Comparison of ENCODE assay signal across 9 cellular contexts in genomic region chr11:118290923-118291322, GRCh38. TPM values are rescaled to one million over a fixed set of nuclear protein-coding genes. Genes with fewer than 3 reads are reported as not detected.
DNase-seq lines count a peak whose midpoint lies in the region; ATAC-seq and TF ChIP-seq lines count a peak whose summit lies in the region.
"Had no signal": no experiment of that assay in that cellular context is flagged by ENCODE, and none has a peak within 500 bp of the region (broad histone marks: within the 10 kb centered on the region; RNA-seq: fewer than 3 reads in every experiment).

No MANE protein-coding gene starts in this region.

- peak; percentile 59 for TF ChIP-seq CTCF in GM13977 (IDR thresholded peaks at IDR 0.05; ENCODE audit: extremely low read depth, insufficient read depth, missing control alignments)

- peak; percentile 45 to 61 for DNase-seq in AML-193 (lab: John Stamatoyannopoulos, UW)
- peak; percentile 43 for DNase-seq in GM13977 (ENCODE audit: low spot score)
- DNase-seq in RPMI7951 (ENCODE audit: low read depth) = peak; percentile 24
- DNase-seq in dermis blood vessel endothelial cell = peak; percentile 78
- DNase-seq in naive B cell = peak; percentile 5

- no peak overlapping the region for H3K4me3 Mint-ChIP-seq in naive B cell

- H3K9me3 Mint-ChIP-seq in naive B cell = no peaks in the 10 kb centered on the region

- peaks cover 2 to 6% (median 4%) of the 10 kb centered on the region in 3 donors for H3K4me1 Mint-ChIP-seq in naive B cell

- H3K36me3 Mint-ChIP-seq in naive B cell = no peaks in the 10 kb centered on the region

- H3K27ac Mint-ChIP-seq in naive B cell = no peak overlapping the region

- in situ Hi-C loops in GM13977 (cut with MboI; ENCODE audit: low pct_unique_long_range_greater_than_20kb, low sequenced_read_pairs, unreplicated experiment) = loop anchor here (5.0 kb wide), 1 partner anchor 94 kb away; no protein-coding TSS in a partner anchor

- ATAC-seq in naive B cell (ENCODE audit: low read depth in 2 of 2) (peak; percentile 32 to 38), HG03175 (IDR thresholded peaks at IDR 0.05; ENCODE audit: unreplicated experiment) (no peak), HG03159 (IDR thresholded peaks at IDR 0.05; ENCODE audit: unreplicated experiment) (no peak), HG02852 (IDR thresholded peaks at IDR 0.05; ENCODE audit: unreplicated experiment) (no peak)

- peaks cover 24 to 39% (median 28%) of the 10 kb centered on the region in 3 donors for H3K27me3 Mint-ChIP-seq in naive B cell

RNA-seq across cellular contexts. Expression of gene CD3E, which starts 13.6 kb away (rescaled TPM):
- total RNA-seq in RPMI7951 (2014; rRNA removed; shearing (Covaris generic)) = not detected in 2 replicates
- not detected in 2 replicates for total RNA-seq in dermis blood vessel endothelial cell
- 1 to 10 TPM in 4 of 6 donors, under 1 TPM in 2; 0.73 to 2.9 (median 1.7) TPM for polyA plus RNA-seq in naive B cell (ENCODE audit: low read depth in 6 of 6)
- total RNA-seq: astrocyte had no signal

RNA-seq across cellular contexts. Expression of gene MPZL2, which starts 26.8 kb away (rescaled TPM):
- 0.72 TPM in 1 of 2 replicates, not detected in the other for total RNA-seq in RPMI7951 (2014; rRNA removed; shearing (Covaris generic))
- 73.5 and 98.5 TPM in 2 replicates for total RNA-seq in dermis blood vessel endothelial cell
- polyA plus RNA-seq in naive B cell (ENCODE audit: low read depth in 6 of 6) = not detected

RNA-seq across cellular contexts. Expression of gene MPZL3, which starts 38.8 kb away (rescaled TPM):
- 0.68 and 0.72 TPM in 2 replicates for total RNA-seq in RPMI7951 (2014; rRNA removed; shearing (Covaris generic))
- 7.3 and 8.7 TPM in 2 replicates for total RNA-seq in dermis blood vessel endothelial cell
- 1 to 10 TPM in 5 of 6 donors, under 1 TPM in 1; 0.89 to 3.2 (median 1.5) TPM for polyA plus RNA-seq in naive B cell (ENCODE audit: low read depth in 6 of 6)

RNA-seq across cellular contexts. Expression of gene CD3D, which starts 51.6 kb away (rescaled TPM):
- not detected in 2 replicates for total RNA-seq in RPMI7951 (2014; rRNA removed; shearing (Covaris generic))
- not detected in 2 replicates for total RNA-seq in dermis blood vessel endothelial cell
- 1 to 10 TPM in 5 of 6 donors, under 1 TPM in 1; 0.39 to 3.9 (median 3.0) TPM for polyA plus RNA-seq in naive B cell (ENCODE audit: low read depth in 6 of 6)

RNA-seq across cellular contexts. Expression of gene CD3G, which starts 53.2 kb away (rescaled TPM):
- not detected in 2 replicates for total RNA-seq in RPMI7951 (2014; rRNA removed; shearing (Covaris generic))
- not detected in 2 replicates for total RNA-seq in dermis blood vessel endothelial cell
- polyA plus RNA-seq in naive B cell (ENCODE audit: low read depth in 6 of 6) = 1 to 10 TPM in 2 of 6 donors, under 1 TPM in 4; 0.09 to 2.3 (median 0.72) TPM
- total RNA-seq: astrocyte had no signal

Comparison
In these comparisons a context has a peak if more than half of its experiments do, and no peak if none do; other contexts are left out.
1. DNase-seq: peak in every context shown above with its lines; median percentile 78 in dermis blood vessel endothelial cell; 53 in AML-193; 43 in GM13977; 24 in RPMI7951; 5 in naive B cell.
2. ATAC-seq: peak in naive B cell (2 of 2); none in HG03175 (single experiment), HG03159 (single experiment) and HG02852 (single experiment).
3. RNA of gene MPZL2, which starts 26.8 kb away (total RNA-seq): 73.5 to 98.5 TPM in dermis blood vessel endothelial cell; 0.72 TPM in RPMI7951; every median in the first group is over 10 times any median in the second.